Comparison of ENCODE assay signal across 24 cellular contexts in genomic region chr15:50824507-50824906, GRCh38. TPM values are rescaled to one million over a fixed set of nuclear protein-coding genes. Genes with fewer than 3 reads are reported as not detected.
DNase-seq lines count a peak whose midpoint lies in the region; ATAC-seq, FAIRE-seq and TF ChIP-seq lines count a peak whose summit lies in the region.
"Had no signal": no experiment of that assay in that cellular context is flagged by ENCODE, and none has a peak within 500 bp of the region (broad histone marks: within the 10 kb centered on the region; RNA-seq: fewer than 3 reads in every experiment).

No MANE protein-coding gene starts in this region.

- H4K8ac ChIP-seq in IMR-90 (ENCODE audit: low read depth in 2 of 2, low read length in 2 of 2) = no peak overlapping the region

- H3K27me3 ChIP-seq in IMR-90 (ENCODE audit: control insufficient read depth, insufficient read depth, low read length) (peaks cover 5% of the 10 kb centered on the region), K562 (ENCODE audit: control insufficient read depth in 2 of 2, insufficient read depth in 2 of 2, low read length in 2 of 2) (peaks cover 0 to 7% of the 10 kb centered on the region in 2 experiments; a peak in 2 of 5 replicates), left lung (no peaks in the 10 kb centered on the region), mammary epithelial cell (ENCODE audit: insufficient read depth, low read length) (no peaks in the 10 kb centered on the region)
- H3K27me3 ChIP-seq: BE2C; BLaER1 treated with 17β-estradiol and CSF1 and Interleukin-3, amounts not matched to agents 10 nM and 100 nM had no signal

- no peaks in the 10 kb centered on the region for H3K79me2 ChIP-seq in K562 (ENCODE audit: control insufficient read depth, insufficient read depth, low read length)
- H3K79me2 ChIP-seq in mammary epithelial cell (ENCODE audit: insufficient read depth, low read length) = no peaks in the 10 kb centered on the region

- in situ Hi-C loops in IMR-90 (cut with MboI; ENCODE audit: low sequenced_read_pairs) (no loop called here), K562 (cut with MboI) (no loop called here), mammary epithelial cell (cut with MboI; ENCODE audit: low sequenced_read_pairs in 2 of 2) (no loop called here)

- H3K18ac ChIP-seq in IMR-90 (ENCODE audit: low read depth, low read length) = no peak overlapping the region

- no peak overlapping the region for H2BK5ac ChIP-seq in IMR-90 (ENCODE audit: low read depth, low read length, poor library complexity, severe bottlenecking)

- CTCF ChIA-PET in IMR-90 (lab: Yijun Ruan, JAX) = no interaction called here
- CTCF ChIA-PET in K562 (lab: Yijun Ruan, JAX; ENCODE audit: low intra/inter-chr PET ratio) = no interaction called here
- CTCF ChIA-PET in mammary epithelial cell (lab: Charles Lee; ENCODE audit: low non-redundant PET) = no interaction called here

- H2AFZ ChIP-seq in IMR-90 (replicated peaks; ENCODE audit: low read length, poor library complexity) = no peak overlapping the region
- H2AFZ ChIP-seq in K562 (ENCODE audit: low read depth, low read length) = no peak overlapping the region
- no peak overlapping the region for H2AFZ ChIP-seq in mammary epithelial cell (ENCODE audit: low read depth, low read length)

- TF ChIP-seq POLR2A in IMR-90 (IDR thresholded peaks at IDR 0.05; ENCODE audit: low read depth, low read length) (no peak), K562 (conservative IDR thresholded peaks at IDR 0.05) (no peak)

- no peaks in the 10 kb centered on the region for H4K20me1 ChIP-seq in IMR-90 (ENCODE audit: insufficient read depth, low read length)
- no peaks in the 10 kb centered on the region for H4K20me1 ChIP-seq in K562 (replicated peaks; ENCODE audit: control insufficient read depth, insufficient read depth, low read length)
- no peaks in the 10 kb centered on the region for H4K20me1 ChIP-seq in mammary epithelial cell (ENCODE audit: insufficient read depth, low read length)
- H4K20me1 ChIP-seq: BLaER1 treated with 17β-estradiol and CSF1 and Interleukin-3, amounts not matched to agents 10 nM and 100 nM had no signal

- no peak overlapping the region for H2AK5ac ChIP-seq in IMR-90 (ENCODE audit: low read depth, low read length)

- H3K9me1 ChIP-seq in IMR-90 (ENCODE audit: insufficient read depth, low read length) (no peaks in the 10 kb centered on the region), K562 (ENCODE audit: control insufficient read depth, insufficient read depth, low read length) (no peaks in the 10 kb centered on the region)

- no peak overlapping the region for H4K91ac ChIP-seq in IMR-90 (ENCODE audit: insufficient read depth, low read depth, low read length)

- no peak overlapping the region for H3K23ac ChIP-seq in IMR-90 (ENCODE audit: low read depth, low read length)

- H3K56ac ChIP-seq in IMR-90 (ENCODE audit: extremely low read depth, insufficient read depth, low read length) = no peak overlapping the region

- H3K36me3 ChIP-seq in IMR-90 (ENCODE audit: control insufficient read depth, insufficient read depth, low read length) (no peaks in the 10 kb centered on the region), K562 (ENCODE audit: control insufficient read depth, insufficient read depth, low read length) (no peaks in the 10 kb centered on the region), left lung (no peaks in the 10 kb centered on the region), mammary epithelial cell (ENCODE audit: insufficient read depth, low read length) (no peaks in the 10 kb centered on the region)
- H3K36me3 ChIP-seq: BE2C; BLaER1 treated with 17β-estradiol and CSF1 and Interleukin-3, amounts not matched to agents 10 nM and 100 nM had no signal

- H4K5ac ChIP-seq in IMR-90 (ENCODE audit: low read depth, low read length) = no peak overlapping the region

- no peaks in the 10 kb centered on the region for H3K4me1 ChIP-seq in IMR-90 (ENCODE audit: control insufficient read depth, insufficient read depth, low read length)
- H3K4me1 ChIP-seq in K562 (replicated peaks in 1 of 2; ENCODE audit: control insufficient read depth in 2 of 2, insufficient read depth in 2 of 2, low read length in 2 of 2) = no peaks in the 10 kb centered on the region; a peak in 1 of 5 replicates
- H3K4me1 ChIP-seq in left lung = no peaks in the 10 kb centered on the region
- peaks cover 10% of the 10 kb centered on the region for H3K4me1 ChIP-seq in mammary epithelial cell (ENCODE audit: insufficient read depth, low read length)
- H3K4me1 ChIP-seq: BE2C had no signal

- whole genome bisulfite sequencing in IMR-90 (ENCODE audit: extremely low coverage in 2 of 2, insufficient read length in 1 of 2), 2 experiments = no CpG with 5 or more reads among the region's 2 CpGs
- WGBS in K562 (ENCODE audit: insufficient coverage, low coverage, missing lambda C conversion rate) = 0% methylated on average over 2 of the region's 2 CpGs
- 31% methylated on average over 2 of the region's 2 CpGs for WGBS in mammary epithelial cell (ENCODE audit: low coverage, missing lambda C conversion rate)

- intact Hi-C loops in IMR-90 (cut with micrococcal nuclease) (no loop called here), K562 (cut with micrococcal nuclease) (no loop called here), left lung (cut with DNase I) (no loop called here), mammary epithelial cell (cut with micrococcal nuclease) (no loop called here)

- DNase-seq in IMR-90 = no peak
- no peak for DNase-seq in K562 (ENCODE audit: extremely low read depth in 1 of 4, low spot score in 3 of 4)
- peak; percentile 9 for DNase-seq in fibroblast of peridontal ligament (ENCODE audit: extremely low read depth)
- DNase-seq in fibroblast of villous mesenchyme (ENCODE audit: low read depth) = peak; percentile 5
- no peak for DNase-seq in left lung
- DNase-seq in GM10266 (ENCODE audit: extremely low spot score) = no peak
- no peak for DNase-seq in stimulated activated naive CD8-positive, alpha-beta T cell treated with anti-CD3 and anti-CD28 coated beads, Interleukin-15, Interleukin-2, amounts not matched to agents 100 U/mL and 50 U/mL, for 24 hours
- DNase-seq in mammary epithelial cell = no peak
- DNase-seq: 8988T; ACHN; AML-193; BE2C; CD4-positive, alpha-beta T cell; CD8-positive, alpha-beta memory T cell; DMS 273 treated with DMSO at 0.1 percent for 48 hours; DMS79; EL; GDM1; H9 had no signal

- dilution Hi-C loops in IMR-90 (cut with HindIII; ENCODE audit: low sequenced_read_pairs, unreplicated experiment) = no loop called here
- dilution Hi-C loops in mammary epithelial cell (cut with HindIII; ENCODE audit: low sequenced_read_pairs) = no loop called here

- no peak for TF ChIP-seq CTCF in IMR-90 (conservative IDR thresholded peaks at IDR 0.05; ENCODE audit: low read depth, low read length)
- no peak for TF ChIP-seq CTCF in K562 (IDR thresholded peaks at IDR 0.05 in 2 of 3, conservative IDR thresholded peaks at IDR 0.05 in 1 of 3; ENCODE audit: insufficient read depth in 2 of 3, low read depth in 1 of 3, low read length in 3 of 3)
- TF ChIP-seq CTCF in fibroblast of villous mesenchyme (IDR thresholded peaks at IDR 0.05; ENCODE audit: insufficient read depth, low read depth, low read length) = peak; percentile 9
- no peak for TF ChIP-seq CTCF in left lung (IDR thresholded peaks at IDR 0.05)
- TF ChIP-seq CTCF in GM10266 (IDR thresholded peaks at IDR 0.05; ENCODE audit: control insufficient read depth, insufficient read depth, low read depth, missing control alignments) = no peak
- no peak for TF ChIP-seq CTCF in mammary epithelial cell (conservative IDR thresholded peaks at IDR 0.05 in 1 of 2, IDR thresholded peaks at IDR 0.05 in 1 of 2; ENCODE audit: extremely low read depth in 1 of 2, insufficient read depth in 1 of 2, low read depth in 1 of 2, low read length in 2 of 2)

- no peak for FAIRE-seq in K562 (lab: Jason Lieb, UNC)
- FAIRE-seq: D721Med, GM12891 had no signal

- ATAC-seq in IMR-90 (ENCODE audit: low read depth) = no peak
- no peak for ATAC-seq in K562
- ATAC-seq in left lung = no peak
- no peak for ATAC-seq in stimulated activated naive CD8-positive, alpha-beta T cell treated with anti-CD3 and anti-CD28 coated beads, Interleukin-15, Interleukin-2, amounts not matched to agents 100 U/mL and 50 U/mL, for 24 hours
- ATAC-seq: A549, HCT116 had no signal

- H2AK9ac ChIP-seq in IMR-90 (replicated peaks; ENCODE audit: low read depth, low read length, poor library complexity) = no peak overlapping the region

- no peak overlapping the region for H3K27ac ChIP-seq in IMR-90 (ENCODE audit: insufficient read depth, low read length)
- no peak overlapping the region for H3K27ac ChIP-seq in K562 (ENCODE audit: extremely low read depth, low read depth, low read length)
- H3K27ac ChIP-seq in left lung = no peak overlapping the region
- no peak overlapping the region for H3K27ac ChIP-seq in mammary epithelial cell (ENCODE audit: insufficient read depth, low read depth, low read length)
- H3K27ac ChIP-seq: A549; BLaER1 treated with 17β-estradiol and CSF1 and Interleukin-3, amounts not matched to agents 10 nM and 100 nM had no signal

- BruUV-seq in IMR-90 (replicated peaks; lab: Mats Ljungman, UMichigan) (no TSS peak), K562 (replicated peaks; lab: Mats Ljungman, UMichigan) (no TSS peak), mammary epithelial cell (replicated peaks; lab: Mats Ljungman, UMichigan) (no TSS peak)

- H2BK15ac ChIP-seq in IMR-90 (ENCODE audit: low read depth, low read length) = no peak overlapping the region

- H2BK20ac ChIP-seq in IMR-90 (ENCODE audit: low read depth, low read length) = no peak overlapping the region

- TF ChIP-seq RAD21 in IMR-90 (IDR thresholded peaks at IDR 0.05; ENCODE audit: low read length) (no peak), K562 (CRISPR knock-in tag; conservative IDR thresholded peaks at IDR 0.05 in 1 of 2, IDR thresholded peaks at IDR 0.05 in 1 of 2) (no peak)

- TF ChIP-seq EP300 in K562 (IDR thresholded peaks at IDR 0.05; ENCODE audit: low read length) = no peak

- no peaks in the 10 kb centered on the region for H3K79me1 ChIP-seq in IMR-90 (ENCODE audit: low read depth in 1 of 2, low read length in 2 of 2)

- no peak overlapping the region for H3K14ac ChIP-seq in IMR-90 (replicated peaks; ENCODE audit: low read depth, low read length)

- no peak overlapping the region for H3K4me3 ChIP-seq in IMR-90 (ENCODE audit: insufficient read depth, low read depth, low read length)
- no peak overlapping the region for H3K4me3 ChIP-seq in K562
- no peak overlapping the region for H3K4me3 ChIP-seq in fibroblast of villous mesenchyme (ENCODE audit: low read depth, low read length)
- H3K4me3 ChIP-seq in left lung = no peak overlapping the region
- no peak overlapping the region for H3K4me3 ChIP-seq in mammary epithelial cell (replicated peaks in 1 of 3; ENCODE audit: insufficient read depth in 1 of 3, low read depth in 2 of 3, low read length in 3 of 3)
- H3K4me3 ChIP-seq: A549; BLaER1 treated with 17β-estradiol and CSF1 and Interleukin-3, amounts not matched to agents 10 nM and 100 nM had no signal

- H3K4me2 ChIP-seq in IMR-90 (ENCODE audit: low read depth, low read length) (no peak overlapping the region), K562 (ENCODE audit: insufficient read depth, low read length) (no peak overlapping the region), mammary epithelial cell (ENCODE audit: insufficient read depth, low read depth, low read length) (no peak overlapping the region)
- H3K4me2 ChIP-seq: A549; BLaER1 treated with 17β-estradiol and CSF1 and Interleukin-3, amounts not matched to agents 10 nM and 100 nM had no signal

- no peak overlapping the region for H3K4ac ChIP-seq in IMR-90 (ENCODE audit: low read depth, low read length)

- H2BK120ac ChIP-seq in IMR-90 (ENCODE audit: low read depth, low read length) = no peak overlapping the region

- H3K9ac ChIP-seq in IMR-90 (ENCODE audit: low read depth, low read length) (no peak overlapping the region), K562 (ENCODE audit: insufficient read depth in 1 of 2, low read depth in 2 of 2, low read length in 2 of 2) (no peak overlapping the region), mammary epithelial cell (ENCODE audit: insufficient read depth, low read length) (no peak overlapping the region)
- H3K9ac ChIP-seq: BLaER1 treated with 17β-estradiol and CSF1 and Interleukin-3, amounts not matched to agents 10 nM and 100 nM had no signal

- H3K9me3 ChIP-seq in IMR-90 (ENCODE audit: control insufficient read depth, insufficient read depth, low read length) (no peaks in the 10 kb centered on the region), K562 (replicated peaks; ENCODE audit: control insufficient read depth, insufficient read depth, low read depth, low read length) (no peaks in the 10 kb centered on the region), left lung (no peaks in the 10 kb centered on the region), mammary epithelial cell (replicated peaks; ENCODE audit: insufficient read depth, low read length) (no peaks in the 10 kb centered on the region)
- H3K9me3 ChIP-seq: A549; BE2C; BLaER1 treated with 17β-estradiol and CSF1 and Interleukin-3, amounts not matched to agents 10 nM and 100 nM had no signal

- POLR2A ChIA-PET in IMR-90 (lab: Charles Lee; ENCODE audit: unreplicated experiment) = no interaction called here
- POLR2A ChIA-PET in K562 (lab: Yijun Ruan, JAX) = no interaction called here

RNA-seq across cellular contexts. Expression of gene SPPL2A, which starts 59.0 kb away (rescaled TPM):
- total RNA-seq in IMR-90 (2012; rRNA removed) (53.8 and 82.5 TPM in 2 replicates), K562 (2014; rRNA removed) (29.1 and 32.2 TPM in 2 replicates), K562 (2014; rRNA removed; fragmentation: Illumina TruSeq; extraction: Trizol) (66.1 and 71.1 TPM in 2 replicates), K562 (2015; rRNA removed; fragmentation: Illumina TruSeq; extraction: Trizol) (35.7 and 41.8 TPM in 2 replicates), K562 (2021) (52.0 and 54.5 TPM in 2 replicates), fibroblast of villous mesenchyme (59.9 and 75.6 TPM in 2 replicates), left lung (100 to 1,000 TPM; 114 to 172 TPM), mammary epithelial cell (100 to 1,000 TPM in 1 of 2 donors, 10 to 100 TPM in 1; 76.8 to 107 TPM)
- polyA plus RNA-seq in IMR-90 (2012; rRNA removed) (20.7 and 29.2 TPM in 2 replicates), K562 (2011; rRNA removed) (39.8 and 58.1 TPM in 2 replicates), K562 (2014; fragmentation: Illumina TruSeq; extraction: Trizol) (38.0 and 42.8 TPM in 2 replicates), K562 (2014; fragmentation: Nextera tagmentation; extraction: Ambion mirVana) (10 to 100 TPM in 1 of 2 experiments, 1 to 10 TPM in 1; 9.8 to 14.7 TPM), K562 (2014; rRNA removed) (40.0 and 47.3 TPM in 2 replicates), mammary epithelial cell (32.0 TPM)
- 30.6 and 35.1 TPM in 2 replicates for polyA plus RNA-seq in IMR-90 (2012; cell fraction: cytosol; rRNA removed)
- 40.1 and 54.9 TPM in 2 replicates for polyA plus RNA-seq in IMR-90 (2012; cell fraction: nucleus; rRNA removed; ENCODE audit: low replicate concordance)
- total RNA-seq in K562 (2011; cell fraction: chromatin; rRNA removed; ENCODE audit: low replicate concordance) = 80.4 and 149 TPM in 2 replicates
- total RNA-seq in K562 (2011; cell fraction: nucleolus; rRNA removed) = 38.4 and 42.5 TPM in 2 replicates
- total RNA-seq in K562 (2011; cell fraction: nucleoplasm; rRNA removed) = 78.7 and 84.5 TPM in 2 replicates
- 16.9 and 27.0 TPM in 2 replicates for polyA plus RNA-seq in K562 (2011; cell fraction: cytosol; rRNA removed)
- polyA plus RNA-seq in K562 (2011; cell fraction: nucleus; rRNA removed) = 75.8 and 76.8 TPM in 2 replicates
- 30.7 and 45.2 TPM in 2 replicates for polyA plus RNA-seq in K562 (2012)
- polyA minus RNA-seq in K562 (2011; rRNA and poly(A)+ RNA removed) = 47.6 and 51.1 TPM in 2 replicates
- polyA minus RNA-seq in K562 (2011; cell fraction: cytosol; rRNA and poly(A)+ RNA removed) = 11.4 and 25.4 TPM in 2 replicates
- polyA minus RNA-seq in K562 (2011; cell fraction: nucleus; rRNA and poly(A)+ RNA removed) = 13.3 and 20.2 TPM in 2 replicates
- polyA minus RNA-seq in mammary epithelial cell = 57.2 TPM

Comparison
In these comparisons a context has a peak if more than half of its experiments do, and no peak if none do; other contexts are left out.
1. DNase-seq: peak in fibroblast of peridontal ligament (single experiment) and fibroblast of villous mesenchyme (single experiment); none in IMR-90 (single experiment), K562 (0 of 4), left lung (0 of 2), GM10266 (single experiment), stimulated activated naive CD8-positive, alpha-beta T cell treated with anti-CD3 and anti-CD28 coated beads, Interleukin-15, Interleukin-2, amounts not matched to agents 100 U/mL and 50 U/mL, for 24 hours (single experiment) and mammary epithelial cell (single experiment).